Comparison of ENCODE assay signal across 23 cellular contexts in genomic region chrX:150863191-150863590, GRCh38.
"Had no signal": no experiment of that assay in that cellular context is flagged by ENCODE, and none has a peak within 500 bp of the region (broad histone marks: within the 10 kb centered on the region; RNA-seq: fewer than 3 reads in every experiment).

No MANE protein-coding gene starts in this region.

- H3K27me3 ChIP-seq: left lung, right atrium auricular region, right lobe of liver, suprapubic skin, tibial artery, upper lobe of right lung had no signal

- H3K4me1 ChIP-seq: left lung, lower lobe of right lung, parathyroid adenoma, right atrium auricular region, right lobe of liver, suprapubic skin, tibial artery, upper lobe of right lung had no signal

- H3K4me3 ChIP-seq: left lung, lower lobe of right lung, right atrium auricular region, right lobe of liver, smooth muscle cell, suprapubic skin, thoracic aorta, tibial artery, upper lobe of right lung had no signal

- H3K27ac ChIP-seq: left lung, lower lobe of right lung, parathyroid adenoma, right atrium auricular region, right lobe of liver, suprapubic skin, thoracic aorta, tibial artery, upper lobe of right lung had no signal

- DNase-seq: hypothalamus; immature natural killer cell; kidney; left colon; left lung; lower lobe of right lung; mammary epithelial cell; mesenchymal stem cell; naive thymus-derived CD8-positive, alpha-beta T cell; nucleus accumbens; right lobe of liver; stimulated activated CD4-positive, alpha-beta T cell treated with anti-CD3 and anti-CD28 coated beads, Interleukin-2, amount 100 ng/mL, for 24 hours; stimulated activated CD4-positive, alpha-beta T cell treated with anti-CD3 and anti-CD28 coated beads, Interleukin-4, amount 100 ng/mL, for 1 hour; stimulated activated naive B cell treated with anti-CD40 and anti-IgM and Interleukin-4, amounts not matched to agents 10 μg/mL and 1 μg/mL and 100 μg/mL, for 72 hours; stimulated activated naive CD8-positive, alpha-beta T cell treated with anti-CD3 and anti-CD28 coated beads, Interleukin-15, Interleukin-2, amounts not matched to agents 100 U/mL and 50 U/mL, for 24 hours; tibial artery; trophoblast cell; upper lobe of right lung had no signal

- H3K36me3 ChIP-seq: left lung, lower lobe of right lung, right atrium auricular region, suprapubic skin, thoracic aorta, upper lobe of right lung had no signal

- ATAC-seq: left colon; left lung; lower lobe of right lung; naive thymus-derived CD8-positive, alpha-beta T cell; right lobe of liver; stimulated activated naive B cell treated with anti-CD40 and anti-IgM and Interleukin-4, amounts not matched to agents 10 μg/mL and 1 μg/mL and 100 μg/mL, for 72 hours; stimulated activated naive CD8-positive, alpha-beta T cell treated with anti-CD3 and anti-CD28 coated beads, Interleukin-15, Interleukin-2, amounts not matched to agents 100 U/mL and 50 U/mL, for 24 hours; upper lobe of right lung had no signal

- H3K9me3 ChIP-seq: left lung, lower lobe of right lung, right lobe of liver, suprapubic skin, thoracic aorta, upper lobe of right lung had no signal
